ENCODE assay signal across 31 cellular contexts in genomic region chr16:87652386-87652785, GRCh38. TPM values are rescaled to one million over a fixed set of nuclear protein-coding genes. Genes with fewer than 3 reads are reported as not detected.
"Had no signal": no experiment of that assay in that cellular context is flagged by ENCODE, and none has a peak within 500 bp of the region (broad histone marks: within the 10 kb centered on the region; RNA-seq: fewer than 3 reads in every experiment).

No MANE protein-coding gene starts in this region.

- H3K4me1 Mint-ChIP-seq: naive B cell, neural progenitor cell had no signal

- H3K27ac ChIP-seq: lower lobe of right lung, neural progenitor cell, ovary, right atrium auricular region, right lobe of liver, stomach, testis, thyroid gland, transverse colon, upper lobe of left lung, vagina had no signal

- H3K4me2 ChIP-seq: neural progenitor cell, smooth muscle cell had no signal

- H3K9me3 ChIP-seq: lower lobe of right lung, ovary, right lobe of liver, testis, thyroid gland, transverse colon, upper lobe of left lung, vagina had no signal

- H2AFZ ChIP-seq: neural progenitor cell had no signal

- H3K36me3 Mint-ChIP-seq: mesothelial cell of epicardium; naive B cell; natural killer cell; neural progenitor cell; stimulated activated memory B cell treated with anti-CD40 and anti-IgM and Interleukin-4, amounts not matched to agents 10 μg/mL and 1 μg/mL and 100 μg/mL, for 72 hours had no signal

- H3K27me3 ChIP-seq: neural progenitor cell, ovary, right atrium auricular region, right lobe of liver, testis, thyroid gland, upper lobe of left lung, vagina had no signal

- H3K4me3 Mint-ChIP-seq: mesothelial cell of epicardium; naive B cell; natural killer cell; nephron progenitor cell; neural progenitor cell; stimulated activated memory B cell treated with anti-CD40 and anti-IgM and Interleukin-4, amounts not matched to agents 10 μg/mL and 1 μg/mL and 100 μg/mL, for 72 hours had no signal

- H3K4me3 ChIP-seq: lower lobe of right lung, neural progenitor cell, ovary, right atrium auricular region, right lobe of liver, smooth muscle cell, stomach, testis, thyroid gland, transverse colon, upper lobe of left lung, vagina had no signal

- H3K4me1 ChIP-seq: lower lobe of right lung, right atrium auricular region, right lobe of liver, stomach, testis, thyroid gland, transverse colon, upper lobe of left lung, vagina had no signal

- H3K36me3 ChIP-seq: lower lobe of right lung, neural progenitor cell, ovary, right atrium auricular region, right lobe of liver, stomach, thyroid gland, transverse colon, upper lobe of left lung, vagina had no signal

- ATAC-seq: left cardiac atrium; left lobe of liver; lower lobe of right lung; stimulated activated memory B cell treated with anti-CD40 and anti-IgM and Interleukin-4, amounts not matched to agents 10 μg/mL and 1 μg/mL and 100 μg/mL, for 72 hours had no signal

- H3K9me3 Mint-ChIP-seq: natural killer cell, neural progenitor cell had no signal

- DNase-seq: kidney glomerular epithelial cell; left cardiac atrium; lower lobe of right lung; mammary epithelial cell; mesenchymal stem cell; naive B cell; natural killer cell; nephron progenitor cell; ovary; right lobe of liver; stimulated activated CD4-positive, alpha-beta T cell treated with anti-CD3 and anti-CD28 coated beads, Interleukin-1b, Interleukin-23, amount 100 ng/mL, for 48 hours; stimulated activated CD4-positive, alpha-beta T cell treated with anti-CD3 and anti-CD28 coated beads, Interleukin-2, amount 100 ng/mL, for 48 hours; stimulated activated CD4-positive, alpha-beta T cell treated with anti-CD3 and anti-CD28 coated beads, Interleukin-4, amount 100 ng/mL, for 4 hours; stimulated activated CD8-positive, alpha-beta memory T cell treated with anti-CD3 and anti-CD28 coated beads, Interleukin-4, amount 100 ng/mL, for 48 hours; stimulated activated naive CD4-positive, alpha-beta T cell treated with Interleukin-2 at 50 U/mL for 16 hours; stomach; testis; thyroid gland; transverse colon; upper lobe of left lung had no signal

- H3K27me3 Mint-ChIP-seq: progenitor cell of endocrine pancreas had no signal

- H3K9ac ChIP-seq: neural progenitor cell had no signal

- H3K27ac Mint-ChIP-seq: mesothelial cell of epicardium; naive B cell; natural killer cell; nephron progenitor cell; neural progenitor cell; progenitor cell of endocrine pancreas; stimulated activated memory B cell treated with anti-CD40 and anti-IgM and Interleukin-4, amounts not matched to agents 10 μg/mL and 1 μg/mL and 100 μg/mL, for 72 hours had no signal

RNA-seq across cellular contexts. Expression of gene JPH3, which starts 50.1 kb away (rescaled TPM):
- total RNA-seq: left lobe of liver, mammary epithelial cell, mononuclear cell, natural killer cell, skeletal muscle tissue had no signal
- polyA plus RNA-seq: keratinocyte, mammary epithelial cell had no signal
